In genomic region chr2:2613279-2614199, GRCh38 we compare ENCODE assay signal across 8 cellular contexts.
A peak's percentile ranks its signal among the peaks of the same experiment; 100 is the strongest.
DNase-seq lines count a peak whose midpoint lies in the region; ATAC-seq and TF ChIP-seq lines count a peak whose summit lies in the region.

No MANE protein-coding gene starts in this region.

- no peak for TF ChIP-seq RAD21 in SK-N-SH (IDR thresholded peaks at IDR 0.05; ENCODE audit: low read length)

- H3K9me3 ChIP-seq in SK-N-SH (no peaks in the 10 kb centered on the region; the same call in 1 of the 2 replicates), testis (no peaks in the 10 kb centered on the region)

- intact Hi-C loops in Right ventricle myocardium inferior (cut with DNase I) = no loop called here
- intact Hi-C loops in testis (cut with DNase I; ENCODE audit: low total_unique reads) = no loop called here

- no peak overlapping the region for H3K4me2 ChIP-seq in SK-N-SH

- H3K27me3 ChIP-seq in SK-N-SH (ENCODE audit: insufficient read depth) (no peaks in the 10 kb centered on the region), testis (no peaks in the 10 kb centered on the region)

- CTCF ChIA-PET in SK-N-SH (lab: Yijun Ruan, JAX) = interaction anchor here (0.6 to 1.8 kb wide), 3 partner anchors 13 to 766 kb away, joined by 3 to 4 read pairs (median 3); partner anchors contain the start of gene TRAPPC12

- peak overlapping the region; percentile 78 for H3K4me3 Mint-ChIP-seq in osteocyte (ENCODE audit: unreplicated experiment)

- DNase-seq in Caki2 (ENCODE audit: low read depth) (peak; percentile 95), HuH-7 (ENCODE audit: low spot score) (peak; percentile 77), SK-N-SH (peak; percentile 92), Right ventricle myocardium inferior (ENCODE audit: missing footprints) (peak; percentile 93), osteocyte (ENCODE audit: extremely low spot score, unreplicated experiment) (peak; percentile 91), testis (peak; percentile 99)
- peak; percentile 82 to 87 for DNase-seq in activated naive CD4-positive, alpha-beta T cell treated with anti-CD3 and anti-CD28 coated beads, Interleukin-2, amount 50 U/mL, for 72 hours (ENCODE audit: low spot score in 2 of 2)

- H3K27ac ChIP-seq in SK-N-SH (ENCODE audit: low read depth in 2 of 2, low read length in 1 of 2) (peak overlapping the region in 1 of 2 experiments; percentile 88; a peak in 2 of 4 replicates), testis (peak overlapping the region; percentile 32 to 75)

- H3K4me1 Mint-ChIP-seq in osteocyte (ENCODE audit: unreplicated experiment) = peaks cover 5% of the 10 kb centered on the region

- H3K36me3 ChIP-seq in SK-N-SH (replicated peaks in 1 of 2; ENCODE audit: control insufficient read depth in 1 of 2, insufficient read depth in 2 of 2, low read length in 1 of 2) = no peaks in the 10 kb centered on the region
- H3K36me3 ChIP-seq in testis (ENCODE audit: low read depth, missing control alignments) = no peaks in the 10 kb centered on the region

- no peak; a peak in 1 of 4 replicates for TF ChIP-seq EP300 in SK-N-SH (IDR thresholded peaks at IDR 0.05; ENCODE audit: borderline replicate concordance in 1 of 2, low read depth in 1 of 2, low read length in 1 of 2)

- peaks cover 6 to 9% of the 10 kb centered on the region in 2 donors for H3K9me3 Mint-ChIP-seq in activated naive CD4-positive, alpha-beta T cell treated with anti-CD3 and anti-CD28 coated beads, Interleukin-2, amount 50 U/mL, for 72 hours
- H3K9me3 Mint-ChIP-seq in osteocyte (ENCODE audit: unreplicated experiment) = peaks cover 4% of the 10 kb centered on the region

- H2AFZ ChIP-seq in SK-N-SH (ENCODE audit: low read depth) = peak overlapping the region; percentile 34; the same call in 1 of the 2 replicates

- no peaks in the 10 kb centered on the region for H3K27me3 Mint-ChIP-seq in osteocyte (ENCODE audit: unreplicated experiment)

- H3K4me1 ChIP-seq in SK-N-SH (ENCODE audit: control insufficient read depth in 1 of 2, insufficient read depth in 2 of 2, low read depth in 1 of 2, low read length in 1 of 2) = peaks cover 0 to 8% of the 10 kb centered on the region in 2 experiments; a peak in 1 of 4 replicates
- H3K4me1 ChIP-seq in testis = peaks cover 4% of the 10 kb centered on the region

- no peak for TF ChIP-seq CTCF in SK-N-SH (IDR thresholded peaks at IDR 0.05)
- no peak for TF ChIP-seq CTCF in osteocyte (IDR thresholded peaks at IDR 0.05)
- TF ChIP-seq CTCF in testis (IDR thresholded peaks at IDR 0.05) = peak in 1 of 3 experiments; percentile 28

- H3K9me2 ChIP-seq in SK-N-SH = no peaks in the 10 kb centered on the region

- peaks cover 11 to 21% of the 10 kb centered on the region in 2 donors for H3K36me3 Mint-ChIP-seq in activated naive CD4-positive, alpha-beta T cell treated with anti-CD3 and anti-CD28 coated beads, Interleukin-2, amount 50 U/mL, for 72 hours
- no peaks in the 10 kb centered on the region for H3K36me3 Mint-ChIP-seq in osteocyte (ENCODE audit: unreplicated experiment)

- POLR2A ChIA-PET in SK-N-SH (lab: Yijun Ruan, JAX) = interaction anchor here (1.4 to 1.7 kb wide), 3 partner anchors 282 to 488 kb away, joined by 5 to 6 read pairs (median 5); partner anchors contain the start of gene MYT1L

- no peak for TF ChIP-seq POLR2A in testis (IDR thresholded peaks at IDR 0.05)

- 8% methylated on average over 33 of the region's 34 CpGs for WGBS in SK-N-SH (ENCODE audit: low lambda C conversion rate)
- WGBS in testis, 2 donors = 8 to 13% methylated on average over 20 to 34 of the region's 34 CpGs

- H3K27ac Mint-ChIP-seq in activated naive CD4-positive, alpha-beta T cell treated with anti-CD3 and anti-CD28 coated beads, Interleukin-2, amount 50 U/mL, for 72 hours = peak overlapping the region; percentile 24 to 85
- peak overlapping the region; percentile 79 for H3K27ac Mint-ChIP-seq in osteocyte (ENCODE audit: unreplicated experiment)

- H3K9ac ChIP-seq in SK-N-SH = no peak overlapping the region

- H3K4me3 ChIP-seq in SK-N-SH (ENCODE audit: low read depth in 2 of 2, low read length in 1 of 2) (peak overlapping the region; percentile 18 to 48; a peak in 3 of 4 replicates), testis (peak overlapping the region; percentile 40 to 60)

- no peaks in the 10 kb centered on the region for H4K20me1 ChIP-seq in SK-N-SH (ENCODE audit: insufficient read depth)

- peak; percentile 99 for ATAC-seq in GM21447 (IDR thresholded peaks at IDR 0.05; ENCODE audit: unreplicated experiment)
- ATAC-seq in activated naive CD4-positive, alpha-beta T cell treated with anti-CD3 and anti-CD28 coated beads, Interleukin-2, amount 50 U/mL, for 72 hours = peak; percentile 100
- ATAC-seq in Right ventricle myocardium inferior = peak; percentile 100

- in situ Hi-C loops in Caki2 (cut with HindIII; ENCODE audit: low pct_unique_long_range_greater_than_20kb, low sequenced_read_pairs) = no loop called here

- no peaks in the 10 kb centered on the region for H3F3A ChIP-seq in SK-N-SH (replicated peaks; ENCODE audit: insufficient read depth)

- H3K79me2 ChIP-seq in SK-N-SH (ENCODE audit: insufficient read depth) = no peaks in the 10 kb centered on the region

TF ChIP-seq in SK-N-SH, 30 proteins besides CTCF, POLR2A, EP300 and RAD21:
- TF ChIP-seq MXI1 (IDR thresholded peaks at IDR 0.05; ENCODE audit: low read depth, low read length) (peak; percentile 86), FOXJ3 (CRISPR knock-in tag; IDR thresholded peaks at IDR 0.05) (peak; percentile 84; the same call in 1 of the 2 replicates), RCOR1 (IDR thresholded peaks at IDR 0.05; ENCODE audit: low read length) (peak; percentile 49), POLR2AphosphoS5 (IDR thresholded peaks at IDR 0.05; ENCODE audit: low read depth, low read length) (peak; percentile 35; the same call in 1 of the 2 replicates), YY1 (IDR thresholded peaks at IDR 0.05; ENCODE audit: low read depth) (peak; percentile 46; the same call in 1 of the 2 replicates), RXRA (IDR thresholded peaks at IDR 0.05; ENCODE audit: borderline replicate concordance, low read depth) (no peak), USF2 (IDR thresholded peaks at IDR 0.05; ENCODE audit: borderline replicate concordance, low read depth, low read length) (peak; percentile 36; the same call in 1 of the 2 replicates), MEF2A (IDR thresholded peaks at IDR 0.05; ENCODE audit: borderline replicate concordance, low read depth) (no peak), NRF1 (IDR thresholded peaks at IDR 0.05; ENCODE audit: low read depth, low read length) (peak; percentile 56; the same call in 1 of the 2 replicates), CHD2 (IDR thresholded peaks at IDR 0.05; ENCODE audit: low read length, partially characterized antibody) (peak; percentile 96)
- TF ChIP-seq, protein P1, sequence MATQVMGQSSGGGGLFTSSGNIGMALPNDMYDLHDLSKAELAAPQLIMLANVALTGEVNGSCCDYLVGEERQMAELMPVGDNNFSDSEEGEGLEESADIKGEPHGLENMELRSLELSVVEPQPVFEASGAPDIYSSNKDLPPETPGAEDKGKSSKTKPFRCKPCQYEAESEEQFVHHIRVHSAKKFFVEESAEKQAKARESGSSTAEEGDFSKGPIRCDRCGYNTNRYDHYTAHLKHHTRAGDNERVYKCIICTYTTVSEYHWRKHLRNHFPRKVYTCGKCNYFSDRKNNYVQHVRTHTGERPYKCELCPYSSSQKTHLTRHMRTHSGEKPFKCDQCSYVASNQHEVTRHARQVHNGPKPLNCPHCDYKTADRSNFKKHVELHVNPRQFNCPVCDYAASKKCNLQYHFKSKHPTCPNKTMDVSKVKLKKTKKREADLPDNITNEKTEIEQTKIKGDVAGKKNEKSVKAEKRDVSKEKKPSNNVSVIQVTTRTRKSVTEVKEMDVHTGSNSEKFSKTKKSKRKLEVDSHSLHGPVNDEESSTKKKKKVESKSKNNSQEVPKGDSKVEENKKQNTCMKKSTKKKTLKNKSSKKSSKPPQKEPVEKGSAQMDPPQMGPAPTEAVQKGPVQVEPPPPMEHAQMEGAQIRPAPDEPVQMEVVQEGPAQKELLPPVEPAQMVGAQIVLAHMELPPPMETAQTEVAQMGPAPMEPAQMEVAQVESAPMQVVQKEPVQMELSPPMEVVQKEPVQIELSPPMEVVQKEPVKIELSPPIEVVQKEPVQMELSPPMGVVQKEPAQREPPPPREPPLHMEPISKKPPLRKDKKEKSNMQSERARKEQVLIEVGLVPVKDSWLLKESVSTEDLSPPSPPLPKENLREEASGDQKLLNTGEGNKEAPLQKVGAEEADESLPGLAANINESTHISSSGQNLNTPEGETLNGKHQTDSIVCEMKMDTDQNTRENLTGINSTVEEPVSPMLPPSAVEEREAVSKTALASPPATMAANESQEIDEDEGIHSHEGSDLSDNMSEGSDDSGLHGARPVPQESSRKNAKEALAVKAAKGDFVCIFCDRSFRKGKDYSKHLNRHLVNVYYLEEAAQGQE (IDR thresholded peaks at IDR 0.05; ENCODE audit: low read depth, low read length) = no peak
TF ChIP-seq in SK-N-SH: peak in this region for 8.
